ENCODE assay signal across 1 cellular context in the genomic region with DNA sequence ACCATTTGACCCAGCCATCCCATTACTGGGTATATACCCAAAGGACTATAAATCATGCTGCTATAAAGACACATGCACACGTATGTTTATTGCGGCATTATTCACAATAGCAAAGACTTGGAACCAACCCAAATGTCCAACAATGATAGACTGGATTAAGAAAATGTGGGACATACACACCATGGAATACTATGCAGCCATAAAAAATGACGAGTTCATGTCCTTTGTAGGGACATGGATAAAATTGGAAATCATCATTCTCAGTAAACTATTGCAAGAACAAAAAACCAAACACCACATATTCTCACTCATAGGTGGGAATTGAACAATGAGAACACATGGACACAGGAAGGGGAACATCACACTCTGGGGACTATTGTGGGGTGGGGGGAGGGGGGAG.
TF ChIP-seq lines count a peak whose summit lies in the region.
"Not testable (repeated sequence)": the region's sequence is repeated elsewhere in the genome, so short reads cannot be mapped to it uniquely, and the experiment has no call there.

No MANE protein-coding gene starts in this region.

- H3K36me3 ChIP-seq in HEK293 (ENCODE audit: control insufficient read depth in 2 of 2, insufficient read depth in 1 of 2, low read length in 2 of 2) = not testable (repeated sequence)

- not testable (repeated sequence) for H3K9me3 ChIP-seq in HEK293 (ENCODE audit: control insufficient read depth, insufficient read depth, low read depth, low read length)

- not testable (repeated sequence) for H3K4me3 ChIP-seq in HEK293 (ENCODE audit: low read depth, low read length)

- not testable (repeated sequence) for H3K27ac ChIP-seq in HEK293 (ENCODE audit: extremely low read depth, low read depth, low read length)

- POLR2A ChIA-PET in HEK293 (lab: Yijun Ruan, JAX) = not testable (repeated sequence)

- TF ChIP-seq CTCF in HEK293 (tag by site-specific recombination; IDR thresholded peaks at IDR 0.05) = not testable (repeated sequence)

- not testable (repeated sequence) for H3K4me1 ChIP-seq in HEK293 (ENCODE audit: control insufficient read depth, insufficient read depth, low read length)

- CTCF ChIA-PET in HEK293 (lab: Yijun Ruan, JAX) = not testable (repeated sequence)

TF ChIP-seq in HEK293, 187 proteins besides CTCF, POLR2A, EP300 and RAD21:
- TF ChIP-seq, protein P1, sequence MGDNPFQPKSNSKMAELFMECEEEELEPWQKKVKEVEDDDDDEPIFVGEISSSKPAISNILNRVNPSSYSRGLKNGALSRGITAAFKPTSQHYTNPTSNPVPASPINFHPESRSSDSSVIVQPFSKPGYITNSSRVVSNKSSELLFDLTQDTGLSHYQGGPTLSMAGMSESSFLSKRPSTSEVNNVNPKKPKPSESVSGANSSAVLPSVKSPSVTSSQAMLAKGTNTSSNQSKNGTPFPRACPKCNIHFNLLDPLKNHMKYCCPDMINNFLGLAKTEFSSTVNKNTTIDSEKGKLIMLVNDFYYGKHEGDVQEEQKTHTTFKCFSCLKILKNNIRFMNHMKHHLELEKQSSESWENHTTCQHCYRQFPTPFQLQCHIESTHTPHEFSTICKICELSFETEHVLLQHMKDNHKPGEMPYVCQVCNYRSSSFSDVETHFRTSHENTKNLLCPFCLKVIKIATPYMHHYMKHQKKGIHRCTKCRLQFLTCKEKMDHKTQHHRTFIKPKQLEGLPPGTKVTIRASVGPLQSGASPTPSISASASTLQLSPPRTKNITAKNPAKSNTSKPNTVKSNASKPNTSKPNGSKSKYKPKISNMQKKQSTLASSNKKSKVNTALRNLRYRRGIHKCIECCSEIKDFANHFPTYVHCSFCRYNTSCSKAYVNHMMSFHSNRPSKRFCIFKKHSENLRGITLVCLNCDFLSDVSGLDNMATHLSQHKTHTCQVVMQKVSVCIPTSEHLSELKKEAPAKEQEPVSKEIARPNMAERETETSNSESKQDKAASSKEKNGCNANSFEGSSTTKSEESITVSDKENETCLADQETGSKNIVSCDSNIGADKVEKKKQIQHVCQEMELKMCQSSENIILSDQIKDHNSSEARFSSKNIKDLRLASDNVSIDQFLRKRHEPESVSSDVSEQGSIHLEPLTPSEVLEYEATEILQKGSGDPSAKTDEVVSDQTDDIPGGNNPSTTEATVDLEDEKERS (tag by site-specific recombination; IDR thresholded peaks at IDR 0.05) = 0 out of 2 replicates have a peak, but pooled peaks have one; percentile 27
- TF ChIP-seq ZNF146 (tag by site-specific recombination; IDR thresholded peaks at IDR 0.05) = peak; percentile 95
- TF ChIP-seq, protein P2, sequence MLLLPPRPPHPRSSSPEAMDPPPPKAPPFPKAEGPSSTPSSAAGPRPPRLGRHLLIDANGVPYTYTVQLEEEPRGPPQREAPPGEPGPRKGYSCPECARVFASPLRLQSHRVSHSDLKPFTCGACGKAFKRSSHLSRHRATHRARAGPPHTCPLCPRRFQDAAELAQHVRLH (tag by site-specific recombination; IDR thresholded peaks at IDR 0.05) = 0 out of 2 replicates have a peak, but pooled peaks have one; percentile 32
